ENCODE assay signal across 17 cellular contexts in genomic region chr18:75654928-75655745, GRCh38.
DNase-seq lines count a peak whose midpoint lies in the region; ATAC-seq and TF ChIP-seq lines count a peak whose summit lies in the region.
"Had no signal": no experiment of that assay in that cellular context is flagged by ENCODE, and none has a peak within 500 bp of the region (broad histone marks: within the 10 kb centered on the region; RNA-seq: fewer than 3 reads in every experiment).

No MANE protein-coding gene starts in this region.

- H3K9me3 ChIP-seq in HUES6 (ENCODE audit: control insufficient read depth, insufficient read depth, low read depth, low read length) (peaks cover 13% of the 10 kb centered on the region; the same call in 1 of the 2 replicates), T-helper 17 cell (ENCODE audit: control insufficient read depth, low read length, poor library complexity, severe bottlenecking) (no peaks in the 10 kb centered on the region)
- H3K9me3 ChIP-seq: Peyer's patch had no signal

- DNase-seq in AG10803 (ENCODE audit: low read depth) (peak; percentile 58), amniotic epithelial cell (ENCODE audit: low read depth) (peak; percentile 82), mesothelial cell of epicardium (ENCODE audit: low spot score in 2 of 2, unreplicated experiment in 2 of 2) (no peak), T-helper 17 cell (no peak), progenitor cell of endocrine pancreas (ENCODE audit: low spot score, unreplicated experiment) (no peak), SHP77 (lab: John Stamatoyannopoulos, UW) (no peak)
- DNase-seq: activated CD4-positive, alpha-beta T cell treated with anti-CD3 and anti-CD28 coated beads for 48 hours; activated T-cell treated with anti-CD3 and anti-CD28 coated beads, Interleukin-2, amount 50 U/mL, for 1 hour; DMS153; hippocampal formation; Peyer's patch; stimulated activated CD4-positive, alpha-beta T cell treated with anti-CD3 and anti-CD28 coated beads, Interleukin-12 subunit alpha, Interleukin-12 subunit beta, amount 100 ng/mL, for 4 hours; substantia nigra had no signal

- H3K27me3 Mint-ChIP-seq in mesothelial cell of epicardium (ENCODE audit: low read depth) (no peaks in the 10 kb centered on the region), T-helper 17 cell (peaks cover 8% of the 10 kb centered on the region), progenitor cell of endocrine pancreas (peaks cover 14% of the 10 kb centered on the region)

- TF ChIP-seq CTCF in AG10803 (conservative IDR thresholded peaks at IDR 0.05; ENCODE audit: low read length) (no peak), mesothelial cell of epicardium (IDR thresholded peaks at IDR 0.05; ENCODE audit: unreplicated experiment) (no peak), progenitor cell of endocrine pancreas (IDR thresholded peaks at IDR 0.05; ENCODE audit: unreplicated experiment) (no peak)

- no peaks in the 10 kb centered on the region for H3K27me3 ChIP-seq in HUES6 (ENCODE audit: control insufficient read depth, insufficient read depth, low read length)
- H3K27me3 ChIP-seq: esophagus muscularis mucosa, Peyer's patch had no signal

- no peak overlapping the region for H3K27ac ChIP-seq in HUES6 (ENCODE audit: low read depth, low read length)
- H3K27ac ChIP-seq: esophagus muscularis mucosa, Peyer's patch had no signal

- H3K4me1 ChIP-seq in HUES6 (ENCODE audit: control insufficient read depth, insufficient read depth, low read length) = peaks cover 26% of the 10 kb centered on the region
- H3K4me1 ChIP-seq: esophagus muscularis mucosa, Peyer's patch had no signal

- no peaks in the 10 kb centered on the region for H3K36me3 Mint-ChIP-seq in mesothelial cell of epicardium
- no peaks in the 10 kb centered on the region for H3K36me3 Mint-ChIP-seq in T-helper 17 cell (ENCODE audit: low read depth)
- H3K36me3 Mint-ChIP-seq in progenitor cell of endocrine pancreas (ENCODE audit: insufficient read depth) = no peaks in the 10 kb centered on the region

- H3K4me1 Mint-ChIP-seq in mesothelial cell of epicardium = peaks cover 28% of the 10 kb centered on the region
- no peaks in the 10 kb centered on the region for H3K4me1 Mint-ChIP-seq in T-helper 17 cell
- peaks cover 14% of the 10 kb centered on the region for H3K4me1 Mint-ChIP-seq in progenitor cell of endocrine pancreas (ENCODE audit: low read depth)

- no peak for ATAC-seq in T-helper 17 cell
- no peak for ATAC-seq in HG02610 (IDR thresholded peaks at IDR 0.05; ENCODE audit: unreplicated experiment)

- peaks cover 4% of the 10 kb centered on the region for H3K9me3 Mint-ChIP-seq in mesothelial cell of epicardium
- no peaks in the 10 kb centered on the region for H3K9me3 Mint-ChIP-seq in progenitor cell of endocrine pancreas (ENCODE audit: low read depth)

- H3K4me3 Mint-ChIP-seq in mesothelial cell of epicardium = peak overlapping the region; percentile 9
- H3K4me3 Mint-ChIP-seq in T-helper 17 cell = no peak overlapping the region
- H3K4me3 Mint-ChIP-seq in progenitor cell of endocrine pancreas (ENCODE audit: low read depth) = no peak overlapping the region

- peak overlapping the region; percentile 72 for H3K27ac Mint-ChIP-seq in mesothelial cell of epicardium
- H3K27ac Mint-ChIP-seq in T-helper 17 cell = no peak overlapping the region
- no peak overlapping the region for H3K27ac Mint-ChIP-seq in progenitor cell of endocrine pancreas

- no peak overlapping the region for H3K4me3 ChIP-seq in AG10803 (ENCODE audit: low read length)
- H3K4me3 ChIP-seq in HUES6 (ENCODE audit: low read depth, low read length) = no peak overlapping the region
- H3K4me3 ChIP-seq: esophagus muscularis mucosa, lung, Peyer's patch had no signal

- peak overlapping the region; percentile 35 for H3K9ac ChIP-seq in HUES6 (ENCODE audit: low read length)

- no peaks in the 10 kb centered on the region for H3K36me3 ChIP-seq in HUES6 (ENCODE audit: control insufficient read depth, insufficient read depth, low read length)
- H3K36me3 ChIP-seq: esophagus muscularis mucosa, Peyer's patch had no signal

Comparison
In these comparisons a context has a peak if more than half of its experiments do, and no peak if none do; other contexts are left out.
1. DNase-seq: peak in AG10803 (single experiment) and amniotic epithelial cell (single experiment); none in mesothelial cell of epicardium (0 of 2), T-helper 17 cell (0 of 3), progenitor cell of endocrine pancreas (single experiment) and SHP77 (0 of 2).